Comparison of ENCODE assay signal across 31 cellular contexts in genomic region chr7:103803631-103804030, GRCh38.
"Had no signal": no experiment of that assay in that cellular context is flagged by ENCODE, and none has a peak within 500 bp of the region (broad histone marks: within the 10 kb centered on the region; RNA-seq: fewer than 3 reads in every experiment).

No MANE protein-coding gene starts in this region.

- DNase-seq: activated CD4-positive, alpha-beta memory T cell treated with anti-CD3 and anti-CD28 coated beads for 36 hours; activated CD4-positive, alpha-beta T cell treated with anti-CD3 and anti-CD28 coated beads for 36 hours; activated CD4-positive, alpha-beta T cell treated with anti-CD3 and anti-CD28 coated beads, Interleukin-2, amount 10 ng/mL, durations not matched to agents 24 days and 14 days; activated CD4-positive, CD25-positive, alpha-beta regulatory T cell; activated CD4-positive, CD25-positive, alpha-beta regulatory T cell treated with anti-CD3 and anti-CD28 coated beads, Interleukin-2, amount 50 U/mL, for 72 hours; activated CD8-positive, alpha-beta memory T cell treated with anti-CD3 and anti-CD28 coated beads, Interleukin-2, amount 10 ng/mL, durations not matched to agents 7 days and 5 days; activated CD8-positive, alpha-beta memory T cell treated with anti-CD3 and anti-CD28 coated beads, Interleukin-2, amount 50 U/mL, for 4 hours; activated CD8-positive, alpha-beta T cell treated with anti-CD3 and anti-CD28 coated beads, Interleukin-2, amount 10 ng/mL, durations not matched to agents 7 days and 5 days; activated effector memory CD4-positive, alpha-beta T cell treated with anti-CD3 and anti-CD28 coated beads, Interleukin-2, amount 50 U/mL, for 16 hours; activated naive CD4-positive, alpha-beta T cell treated with anti-CD3 and anti-CD28 coated beads for 36 hours; activated naive CD8-positive, alpha-beta T cell treated with anti-CD3 and anti-CD28 coated beads for 36 hours; activated naive CD8-positive, alpha-beta T cell treated with anti-CD3 and anti-CD28 coated beads, Interleukin-2, amount 50 U/mL, for 24 hours; activated T-cell treated with anti-CD3 and anti-CD28 coated beads, Interleukin-2, amount 50 U/mL, for 1 hour; activated T-cell treated with anti-CD3 and anti-CD28 coated beads, Interleukin-2, amount 50 U/mL, for 48 hours; adrenal gland; amygdala; aorta; body of pancreas; cerebellar nuclear complex; dorsolateral prefrontal cortex; effector memory CD4-positive, alpha-beta T cell; erythroblast; foreskin keratinocyte; gastrocnemius medialis; glutamatergic neuron; heart left ventricle; T-helper 2 cell had no signal

- H3K4me3 Mint-ChIP-seq: activated CD4-positive, alpha-beta memory T cell treated with anti-CD3 and anti-CD28 coated beads for 36 hours; activated CD4-positive, alpha-beta T cell treated with anti-CD3 and anti-CD28 coated beads for 36 hours; activated CD4-positive, alpha-beta T cell treated with anti-CD3 and anti-CD28 coated beads, Interleukin-2, amount 10 ng/mL, durations not matched to agents 24 days and 14 days; activated CD8-positive, alpha-beta memory T cell treated with anti-CD3 and anti-CD28 coated beads, Interleukin-2, amount 10 ng/mL, durations not matched to agents 7 days and 5 days; activated CD8-positive, alpha-beta T cell treated with anti-CD3 and anti-CD28 coated beads, Interleukin-2, amount 10 ng/mL, durations not matched to agents 7 days and 5 days; activated naive CD4-positive, alpha-beta T cell treated with anti-CD3 and anti-CD28 coated beads for 36 hours; activated naive CD4-positive, alpha-beta T cell treated with anti-CD3 and anti-CD28 coated beads, Interleukin-2, amount 50 U/mL, for 24 hours; activated naive CD8-positive, alpha-beta T cell treated with anti-CD3 and anti-CD28 coated beads for 36 hours; activated naive CD8-positive, alpha-beta T cell treated with anti-CD3 and anti-CD28 coated beads, Interleukin-2, amount 50 U/mL, for 24 hours; activated T-helper 1 cell treated with anti-CD3 and anti-CD28 coated beads, Interleukin-12 subunit alpha, Interleukin-12 subunit beta, Interleukin-2, Interleukin-4 antibody, amounts not matched to agents 30 ng/mL and 10 ng/mL and 1 ng/mL, durations not matched to agents 14 hours and 24 hours and 36 hours; dendritic cell treated with granulocyte-macrophage colony-stimulating factor and Interleukin-4, amounts not matched to agents 40 ng/mL and 50 ng/mL, for 4 days had no signal

- H3K27me3 Mint-ChIP-seq: activated CD4-positive, alpha-beta memory T cell treated with anti-CD3 and anti-CD28 coated beads for 36 hours; activated CD4-positive, alpha-beta T cell treated with anti-CD3 and anti-CD28 coated beads, Interleukin-2, amount 10 ng/mL, durations not matched to agents 24 days and 14 days; activated CD8-positive, alpha-beta memory T cell treated with anti-CD3 and anti-CD28 coated beads, Interleukin-2, amount 10 ng/mL, durations not matched to agents 7 days and 5 days; activated naive CD4-positive, alpha-beta T cell treated with anti-CD3 and anti-CD28 coated beads, Interleukin-2, amount 50 U/mL, for 24 hours; activated naive CD8-positive, alpha-beta T cell treated with anti-CD3 and anti-CD28 coated beads, Interleukin-2, amount 50 U/mL, for 24 hours; dendritic cell treated with granulocyte-macrophage colony-stimulating factor and Interleukin-4, amounts not matched to agents 40 ng/mL and 50 ng/mL, for 4 days had no signal

- H3K36me3 Mint-ChIP-seq: activated CD4-positive, alpha-beta memory T cell treated with anti-CD3 and anti-CD28 coated beads for 36 hours; activated CD8-positive, alpha-beta memory T cell treated with anti-CD3 and anti-CD28 coated beads, Interleukin-2, amount 10 ng/mL, durations not matched to agents 7 days and 5 days; activated naive CD4-positive, alpha-beta T cell treated with anti-CD3 and anti-CD28 coated beads, Interleukin-2, amount 50 U/mL, for 24 hours; activated naive CD8-positive, alpha-beta T cell treated with anti-CD3 and anti-CD28 coated beads for 36 hours had no signal

- H3K27ac Mint-ChIP-seq: activated CD4-positive, alpha-beta memory T cell treated with anti-CD3 and anti-CD28 coated beads for 36 hours; activated CD4-positive, alpha-beta T cell treated with anti-CD3 and anti-CD28 coated beads for 36 hours; activated CD4-positive, alpha-beta T cell treated with anti-CD3 and anti-CD28 coated beads, Interleukin-2, amount 10 ng/mL, durations not matched to agents 24 days and 14 days; activated CD8-positive, alpha-beta memory T cell treated with anti-CD3 and anti-CD28 coated beads, Interleukin-2, amount 10 ng/mL, durations not matched to agents 7 days and 5 days; activated CD8-positive, alpha-beta T cell treated with anti-CD3 and anti-CD28 coated beads, Interleukin-2, amount 10 ng/mL, durations not matched to agents 7 days and 5 days; activated naive CD4-positive, alpha-beta T cell treated with anti-CD3 and anti-CD28 coated beads for 36 hours; activated naive CD4-positive, alpha-beta T cell treated with anti-CD3 and anti-CD28 coated beads, Interleukin-2, amount 50 U/mL, for 24 hours; activated naive CD8-positive, alpha-beta T cell treated with anti-CD3 and anti-CD28 coated beads for 36 hours; activated naive CD8-positive, alpha-beta T cell treated with anti-CD3 and anti-CD28 coated beads, Interleukin-2, amount 50 U/mL, for 24 hours; activated T-helper 1 cell treated with anti-CD3 and anti-CD28 coated beads, Interleukin-12 subunit alpha, Interleukin-12 subunit beta, Interleukin-2, Interleukin-4 antibody, amounts not matched to agents 30 ng/mL and 10 ng/mL and 1 ng/mL, durations not matched to agents 14 hours and 24 hours and 36 hours; activated T-helper 2 cell treated with anti-CD3 and anti-CD28 coated beads, Interferon-gamma antibody, Interleukin-2, Interleukin-4, amounts not matched to agents 10 μg/mL and 5 μg/mL and 100 μg/mL, durations not matched to agents 14 hours and 24 hours and 36 hours; dendritic cell treated with granulocyte-macrophage colony-stimulating factor and Interleukin-4, amounts not matched to agents 40 ng/mL and 50 ng/mL, for 4 days had no signal

- H3K4me1 Mint-ChIP-seq: activated CD4-positive, alpha-beta T cell treated with anti-CD3 and anti-CD28 coated beads for 36 hours; activated CD4-positive, alpha-beta T cell treated with anti-CD3 and anti-CD28 coated beads, Interleukin-2, amount 10 ng/mL, durations not matched to agents 24 days and 14 days; activated CD8-positive, alpha-beta memory T cell treated with anti-CD3 and anti-CD28 coated beads, Interleukin-2, amount 10 ng/mL, durations not matched to agents 7 days and 5 days; activated naive CD4-positive, alpha-beta T cell treated with anti-CD3 and anti-CD28 coated beads, Interleukin-2, amount 50 U/mL, for 24 hours; activated naive CD8-positive, alpha-beta T cell treated with anti-CD3 and anti-CD28 coated beads for 36 hours; activated naive CD8-positive, alpha-beta T cell treated with anti-CD3 and anti-CD28 coated beads, Interleukin-2, amount 50 U/mL, for 24 hours had no signal

- H3K9me3 Mint-ChIP-seq: activated CD4-positive, alpha-beta memory T cell treated with anti-CD3 and anti-CD28 coated beads for 36 hours; activated CD4-positive, alpha-beta T cell treated with anti-CD3 and anti-CD28 coated beads, Interleukin-2, amount 10 ng/mL, durations not matched to agents 24 days and 14 days; activated naive CD4-positive, alpha-beta T cell treated with anti-CD3 and anti-CD28 coated beads for 36 hours; activated naive CD4-positive, alpha-beta T cell treated with anti-CD3 and anti-CD28 coated beads, Interleukin-2, amount 50 U/mL, for 24 hours; activated naive CD8-positive, alpha-beta T cell treated with anti-CD3 and anti-CD28 coated beads for 36 hours; activated naive CD8-positive, alpha-beta T cell treated with anti-CD3 and anti-CD28 coated beads, Interleukin-2, amount 50 U/mL, for 24 hours; activated T-helper 1 cell treated with anti-CD3 and anti-CD28 coated beads, Interleukin-12 subunit alpha, Interleukin-12 subunit beta, Interleukin-2, Interleukin-4 antibody, amounts not matched to agents 30 ng/mL and 10 ng/mL and 1 ng/mL, durations not matched to agents 14 hours and 24 hours and 36 hours; activated T-helper 2 cell treated with anti-CD3 and anti-CD28 coated beads, Interferon-gamma antibody, Interleukin-2, Interleukin-4, amounts not matched to agents 10 μg/mL and 5 μg/mL and 100 μg/mL, durations not matched to agents 14 hours and 24 hours and 36 hours had no signal
